ENCODE assay signal across 19 cellular contexts in genomic region chr2:5921081-5921642, GRCh38.
DNase-seq lines count a peak whose midpoint lies in the region; ATAC-seq, FAIRE-seq and TF ChIP-seq lines count a peak whose summit lies in the region.
"Had no signal": no experiment of that assay in that cellular context is flagged by ENCODE, and none has a peak within 500 bp of the region (broad histone marks: within the 10 kb centered on the region; RNA-seq: fewer than 3 reads in every experiment).

No MANE protein-coding gene starts in this region.

- POLR2A ChIA-PET in SK-N-SH (lab: Yijun Ruan, JAX): no interaction called here
- POLR2A ChIA-PET in K562 (lab: Yijun Ruan, JAX): no interaction called here

- peaks cover 0 to 8% of the 10 kb centered on the region in 2 experiments; a peak in 1 of 4 replicates for H3K4me1 ChIP-seq in SK-N-SH (ENCODE audit: control insufficient read depth in 1 of 2, insufficient read depth in 2 of 2, low read depth in 1 of 2, low read length in 1 of 2)
- no peaks in the 10 kb centered on the region for H3K4me1 ChIP-seq in GM23248 (ENCODE audit: insufficient read depth)
- H3K4me1 ChIP-seq in K562 (replicated peaks in 1 of 2; ENCODE audit: control insufficient read depth in 2 of 2, insufficient read depth in 2 of 2, low read length in 2 of 2): no peaks in the 10 kb centered on the region
- H3K4me1 ChIP-seq: HAP-1 had no signal

- WGBS in SK-N-SH (ENCODE audit: low lambda C conversion rate): 33% methylated on average over 8 of the region's 8 CpGs
- WGBS in GM23248 (ENCODE audit: low coverage in 1 of 2, low lambda C conversion rate in 2 of 2, missing lambda C conversion rate in 2 of 2), 2 experiments: 32 to 43% methylated on average over 8 of the region's 8 CpGs
- WGBS in K562 (ENCODE audit: insufficient coverage, low coverage, missing lambda C conversion rate): 2% methylated on average over 8 of the region's 8 CpGs

- H3K9ac ChIP-seq in SK-N-SH (no peak overlapping the region), GM23248 (no peak overlapping the region), K562 (ENCODE audit: insufficient read depth in 1 of 2, low read depth in 2 of 2, low read length in 2 of 2) (no peak overlapping the region)

- H3K4me3 ChIP-seq in SK-N-SH (ENCODE audit: low read depth in 2 of 2, low read length in 1 of 2) (no peak overlapping the region), GM23248 (no peak overlapping the region), K562 (no peak overlapping the region)
- H3K4me3 ChIP-seq: HAP-1 had no signal

- TF ChIP-seq EP300 in SK-N-SH (IDR thresholded peaks at IDR 0.05; ENCODE audit: borderline replicate concordance in 1 of 2, low read depth in 1 of 2, low read length in 1 of 2) (no peak; a peak in 2 of 4 replicates), K562 (IDR thresholded peaks at IDR 0.05; ENCODE audit: low read length) (no peak)

- H3K9me3 ChIP-seq in SK-N-SH (peaks cover 11% of the 10 kb centered on the region; the same call in 1 of the 2 replicates), GM23248 (ENCODE audit: low read depth) (no peaks in the 10 kb centered on the region), K562 (replicated peaks; ENCODE audit: control insufficient read depth, insufficient read depth, low read depth, low read length) (no peaks in the 10 kb centered on the region)
- H3K9me3 ChIP-seq: HAP-1 had no signal

- no peaks in the 10 kb centered on the region for H3K9me1 ChIP-seq in K562 (ENCODE audit: control insufficient read depth, insufficient read depth, low read length)

- TF ChIP-seq RAD21 in SK-N-SH (IDR thresholded peaks at IDR 0.05; ENCODE audit: low read length): no peak
- no peak for TF ChIP-seq RAD21 in K562 (CRISPR knock-in tag; conservative IDR thresholded peaks at IDR 0.05 in 1 of 2, IDR thresholded peaks at IDR 0.05 in 1 of 2)

- H3K27me3 ChIP-seq in SK-N-SH (ENCODE audit: insufficient read depth): no peaks in the 10 kb centered on the region
- H3K27me3 ChIP-seq in GM23248 (replicated peaks; ENCODE audit: insufficient read depth): no peaks in the 10 kb centered on the region
- no peaks in the 10 kb centered on the region for H3K27me3 ChIP-seq in K562 (ENCODE audit: control insufficient read depth in 2 of 2, insufficient read depth in 2 of 2, low read length in 2 of 2)

- DNase-seq in SK-N-SH (peak; percentile 59), GM23248 (peak; percentile 1), K562 (ENCODE audit: extremely low read depth in 1 of 4, low spot score in 3 of 4) (no peak), left kidney (ENCODE audit: low read depth, low spot score) (peak; percentile 23), kidney tubule cell (ENCODE audit: low spot score) (no peak)
- DNase-seq: DND-41; GDM1; MM.1S; NCI-H1092; NCI-H1436 treated with DMSO at 0.1 percent for 48 hours; NCI-H2029; NCI-H524 treated with DMSO at 0.1 percent for 48 hours; NK-92 treated with Interleukin-12 subunit alpha and Interleukin-12 subunit beta, amount 100 ng/mL, for 24 hours; SHP77 treated with DMSO at 0.1 percent for 48 hours had no signal

- H3K79me2 ChIP-seq in SK-N-SH (ENCODE audit: insufficient read depth) (no peaks in the 10 kb centered on the region), GM23248 (ENCODE audit: insufficient read depth) (no peaks in the 10 kb centered on the region), K562 (ENCODE audit: control insufficient read depth, insufficient read depth, low read length) (no peaks in the 10 kb centered on the region)

- H2AFZ ChIP-seq in SK-N-SH (ENCODE audit: low read depth): no peak overlapping the region
- H2AFZ ChIP-seq in GM23248: no peak overlapping the region
- no peak overlapping the region for H2AFZ ChIP-seq in K562 (ENCODE audit: low read depth, low read length)

- intact Hi-C loops in K562 (cut with micrococcal nuclease): no loop called here

- no peaks in the 10 kb centered on the region for H4K20me1 ChIP-seq in SK-N-SH (ENCODE audit: insufficient read depth)
- H4K20me1 ChIP-seq in GM23248 (ENCODE audit: insufficient read depth): no peaks in the 10 kb centered on the region
- no peaks in the 10 kb centered on the region for H4K20me1 ChIP-seq in K562 (replicated peaks; ENCODE audit: control insufficient read depth, insufficient read depth, low read length)

- H3K9me2 ChIP-seq in SK-N-SH (no peaks in the 10 kb centered on the region), GM23248 (ENCODE audit: insufficient read depth) (no peaks in the 10 kb centered on the region)

- CTCF ChIA-PET in SK-N-SH (lab: Yijun Ruan, JAX): no interaction called here
- CTCF ChIA-PET in K562 (lab: Yijun Ruan, JAX; ENCODE audit: low intra/inter-chr PET ratio): no interaction called here

- no peak for TF ChIP-seq CTCF in SK-N-SH (IDR thresholded peaks at IDR 0.05)
- no peak for TF ChIP-seq CTCF in K562 (IDR thresholded peaks at IDR 0.05 in 2 of 3, conservative IDR thresholded peaks at IDR 0.05 in 1 of 3; ENCODE audit: insufficient read depth in 2 of 3, low read depth in 1 of 3, low read length in 3 of 3)

- no TSS peak for BruUV-seq in K562 (replicated peaks; lab: Mats Ljungman, UMichigan)

- no peak for FAIRE-seq in K562 (lab: Jason Lieb, UNC)
- FAIRE-seq: HTR-8/SVneo had no signal

- H3K36me3 ChIP-seq in SK-N-SH (replicated peaks in 1 of 2; ENCODE audit: control insufficient read depth in 1 of 2, insufficient read depth in 2 of 2, low read length in 1 of 2) (no peaks in the 10 kb centered on the region), GM23248 (ENCODE audit: low read depth) (no peaks in the 10 kb centered on the region), K562 (ENCODE audit: control insufficient read depth, insufficient read depth, low read length) (no peaks in the 10 kb centered on the region)
- H3K36me3 ChIP-seq: HAP-1 had no signal

- H3F3A ChIP-seq in SK-N-SH (replicated peaks; ENCODE audit: insufficient read depth): no peaks in the 10 kb centered on the region
- no peaks in the 10 kb centered on the region for H3F3A ChIP-seq in GM23248 (ENCODE audit: insufficient read depth)

- TF ChIP-seq POLR2A in K562 (conservative IDR thresholded peaks at IDR 0.05): no peak

- in situ Hi-C loops in GM23248 (cut with MboI): no loop called here
- in situ Hi-C loops in K562 (cut with MboI): no loop called here

- ATAC-seq in SK-N-SH treated with all-trans-retinoic acid at 6 μM for 48 hours: no peak
- ATAC-seq in K562: no peak
- ATAC-seq in HG02981 (IDR thresholded peaks at IDR 0.05; ENCODE audit: unreplicated experiment): no peak

- H3K4me2 ChIP-seq in SK-N-SH (no peak overlapping the region), GM23248 (ENCODE audit: unreplicated experiment) (no peak overlapping the region), K562 (ENCODE audit: insufficient read depth, low read length) (no peak overlapping the region)

- H3K27ac ChIP-seq in SK-N-SH (ENCODE audit: low read depth in 2 of 2, low read length in 1 of 2) (no peak overlapping the region), GM23248 (no peak overlapping the region), K562 (ENCODE audit: extremely low read depth, low read depth, low read length) (no peak overlapping the region)
- H3K27ac ChIP-seq: C4-2B had no signal

TF ChIP-seq in SK-N-SH, 30 proteins besides CTCF, POLR2A, EP300 and RAD21:
- no peak for TF ChIP-seq TAF1 (IDR thresholded peaks at IDR 0.05; ENCODE audit: borderline replicate concordance, low read depth, low read length)
- TF ChIP-seq FOXM1 (IDR thresholded peaks at IDR 0.05; ENCODE audit: low read depth): no peak
- peak; percentile 56; the same call in 1 of the 2 replicates for TF ChIP-seq GATA2 (CRISPR knock-in tag; IDR thresholded peaks at IDR 0.05)
- no peak for TF ChIP-seq RFX5 (IDR thresholded peaks at IDR 0.05; ENCODE audit: low read length)
- no peak for TF ChIP-seq YY1 (IDR thresholded peaks at IDR 0.05; ENCODE audit: low read depth)

TF ChIP-seq in SK-N-SH treated with all-trans-retinoic acid at 6 μM for 48 hours, 23 proteins besides CTCF, POLR2A, EP300 and RAD21 (continues in another document):
- TF ChIP-seq BACH2 (CRISPR knock-in tag; IDR thresholded peaks at IDR 0.05; ENCODE audit: borderline replicate concordance) (no peak), ZC3H10 (CRISPR knock-in tag; IDR thresholded peaks at IDR 0.05) (no peak), ARNTL (CRISPR knock-in tag; IDR thresholded peaks at IDR 0.05; ENCODE audit: borderline replicate concordance, low read depth) (no peak), ZNF565 (CRISPR knock-in tag; conservative IDR thresholded peaks at IDR 0.05; ENCODE audit: low read depth) (no peak), CREB5 (CRISPR knock-in tag; IDR thresholded peaks at IDR 0.05; ENCODE audit: low read depth) (no peak), ZFP3 (CRISPR knock-in tag; IDR thresholded peaks at IDR 0.05) (no peak)

TF ChIP-seq in K562, 482 proteins besides CTCF, POLR2A, EP300 and RAD21:
- TF ChIP-seq ZNF707 (CRISPR knock-in tag; conservative IDR thresholded peaks at IDR 0.05) (no peak), TBL1XR1 (IDR thresholded peaks at IDR 0.05; ENCODE audit: low read length in 2 of 2) (no peak), NFIX (CRISPR knock-in tag; IDR thresholded peaks at IDR 0.05; ENCODE audit: low read depth) (peak; percentile 62), DMBX1 (CRISPR knock-in tag; IDR thresholded peaks at IDR 0.05; ENCODE audit: borderline replicate concordance) (no peak), ZNF165 (CRISPR knock-in tag; IDR thresholded peaks at IDR 0.05; ENCODE audit: borderline replicate concordance) (no peak), SMARCC2 (IDR thresholded peaks at IDR 0.05; ENCODE audit: low read depth) (no peak), JUN (IDR thresholded peaks at IDR 0.05; ENCODE audit: borderline replicate concordance, low read depth, low read length) (no peak), JUN (CRISPR knock-in tag; IDR thresholded peaks at IDR 0.05; ENCODE audit: borderline replicate concordance) (no peak), SREBF1 (IDR thresholded peaks at IDR 0.05; ENCODE audit: borderline replicate concordance, low read depth, low read length) (no peak), NEUROD1 (IDR thresholded peaks at IDR 0.05; ENCODE audit: borderline replicate concordance, low read depth, low read length, partially characterized antibody) (no peak), NFIC (IDR thresholded peaks at IDR 0.05) (peak; percentile 74)
- TF ChIP-seq, protein P1, sequence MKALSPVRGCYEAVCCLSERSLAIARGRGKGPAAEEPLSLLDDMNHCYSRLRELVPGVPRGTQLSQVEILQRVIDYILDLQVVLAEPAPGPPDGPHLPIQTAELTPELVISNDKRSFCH (CRISPR knock-in tag; IDR thresholded peaks at IDR 0.05): no peak
- TF ChIP-seq, protein P1 (tag; IDR thresholded peaks at IDR 0.05): no peak

Comparison
In these comparisons a context has a peak if more than half of its experiments do, and no peak if none do; other contexts are left out.
1. DNase-seq: peak in SK-N-SH (single experiment), GM23248 (single experiment) and left kidney (single experiment); none in K562 (0 of 4) and kidney tubule cell (single experiment).
2. Of the 27 proteins assayed by ChIP-seq in both K562 and SK-N-SH: peak only in K562: NFIC; only in SK-N-SH: GATA2; in both: none; in neither: 25.